In genomic region chr6:10146723-10147451, GRCh38 we compare ENCODE assay signal across 8 cellular contexts.
A peak's percentile ranks its signal among the peaks of the same experiment; 100 is the strongest.
DNase-seq lines count a peak whose midpoint lies in the region; ATAC-seq and TF ChIP-seq lines count a peak whose summit lies in the region.

No MANE protein-coding gene starts in this region.

- no peaks in the 10 kb centered on the region for H3F3A ChIP-seq in DOHH2 (ENCODE audit: control insufficient read depth, insufficient read depth)

- H3K9ac ChIP-seq in OCI-LY3 (ENCODE audit: low read length): no peak overlapping the region
- peak overlapping the region; percentile 81 for H3K9ac ChIP-seq in mesenchymal stem cell (ENCODE audit: low read length)

- H3K4me3 ChIP-seq in DOHH2 (ENCODE audit: low read length): peak overlapping the region; percentile 56
- H3K4me3 ChIP-seq in OCI-LY3 (ENCODE audit: low read length): peak overlapping the region; percentile 45
- no peak overlapping the region for H3K4me3 ChIP-seq in choroid plexus epithelial cell (ENCODE audit: low read depth, low read length)
- peak overlapping the region in 1 of 2 experiments; percentile 64 for H3K4me3 ChIP-seq in mesenchymal stem cell (ENCODE audit: insufficient read depth in 1 of 2, low read depth in 1 of 2, low read length in 2 of 2)
- no peak overlapping the region for H3K4me3 ChIP-seq in aorta (ENCODE audit: low read length in 2 of 2)

- WGBS in mesenchymal stem cell: 49% methylated on average over 3 of the region's 5 CpGs
- 25 to 28% methylated on average over 5 of the region's 5 CpGs for WGBS in aorta, 2 donors

- H2BK15ac ChIP-seq in mesenchymal stem cell (ENCODE audit: low read depth, poor library complexity, severe bottlenecking): no peak overlapping the region

- no peaks in the 10 kb centered on the region for H3K9me2 ChIP-seq in DOHH2 (replicated peaks; ENCODE audit: control insufficient read depth, low read length)

- peak overlapping the region; percentile 56 for H3K4me2 ChIP-seq in DOHH2 (ENCODE audit: low read length)
- peak overlapping the region; percentile 23 for H3K4me2 ChIP-seq in OCI-LY3 (ENCODE audit: low read length)
- no peak overlapping the region for H3K4me2 ChIP-seq in mesenchymal stem cell (ENCODE audit: low read length, poor library complexity, severe bottlenecking)

- H3K27me3 ChIP-seq in DOHH2 (ENCODE audit: control insufficient read depth, low read length) (no peaks in the 10 kb centered on the region), OCI-LY3 (ENCODE audit: low read depth, low read length) (no peaks in the 10 kb centered on the region), mesenchymal stem cell (ENCODE audit: control insufficient read depth in 1 of 2, insufficient read depth in 1 of 2, low read length in 2 of 2) (no peaks in the 10 kb centered on the region), aorta (ENCODE audit: control insufficient read depth in 1 of 2, insufficient read depth in 2 of 2, low read length in 1 of 2) (peaks cover 0 to 1% of the 10 kb centered on the region in 2 donors)

- no peak overlapping the region for H2BK120ac ChIP-seq in mesenchymal stem cell (ENCODE audit: low read depth, low read length)

- peak; percentile 31 for DNase-seq in choroid plexus epithelial cell (ENCODE audit: low read depth)
- peak; percentile 44 for DNase-seq in mesenchymal stem cell
- no peak for DNase-seq in NCI-H2107 (lab: John Stamatoyannopoulos, UW)
- DNase-seq in aorta: no peak

- H4K20me1 ChIP-seq in DOHH2 (ENCODE audit: control insufficient read depth, insufficient read depth, low read depth, low read length): no peaks in the 10 kb centered on the region
- H4K20me1 ChIP-seq in OCI-LY3 (ENCODE audit: insufficient read depth, low read length): no peaks in the 10 kb centered on the region

- no peak overlapping the region for H3K4ac ChIP-seq in mesenchymal stem cell (ENCODE audit: low read depth in 1 of 2, low read length in 2 of 2)

- H3K79me1 ChIP-seq in mesenchymal stem cell (replicated peaks; ENCODE audit: low read length, poor library complexity, severe bottlenecking): no peaks in the 10 kb centered on the region

- H2AFZ ChIP-seq in OCI-LY3 (ENCODE audit: low read depth, low read length): 0 out of 2 replicates have a peak overlapping the region, but pooled peaks have one; percentile 75
- no peak overlapping the region for H2AFZ ChIP-seq in mesenchymal stem cell (ENCODE audit: low read depth, low read length)

- H2BK12ac ChIP-seq in mesenchymal stem cell (ENCODE audit: low read length in 2 of 2): no peak overlapping the region

- H4K91ac ChIP-seq in mesenchymal stem cell (ENCODE audit: low read length): no peak overlapping the region

- no peak overlapping the region for H2BK5ac ChIP-seq in mesenchymal stem cell (ENCODE audit: low read depth, low read length, poor library complexity, severe bottlenecking)

- no peak overlapping the region for H2AK5ac ChIP-seq in mesenchymal stem cell (ENCODE audit: low read length, severe bottlenecking)

- H3K27ac ChIP-seq in DOHH2 (ENCODE audit: low read depth, low read length) (no peak overlapping the region), OCI-LY3 (ENCODE audit: low read length) (no peak overlapping the region), mesenchymal stem cell (ENCODE audit: low read length, poor library complexity, severe bottlenecking) (no peak overlapping the region), aorta (ENCODE audit: low read depth in 1 of 2, low read length in 2 of 2) (no peak overlapping the region)

- H3K14ac ChIP-seq in mesenchymal stem cell (ENCODE audit: low read length in 2 of 2): no peak overlapping the region

- ATAC-seq in GM19395 (IDR thresholded peaks at IDR 0.05; ENCODE audit: unreplicated experiment) (peak; percentile 100), HG03175 (IDR thresholded peaks at IDR 0.05; ENCODE audit: unreplicated experiment) (peak; percentile 99), aorta (ENCODE audit: low FRiP score) (no peak)

- H3K9me3 ChIP-seq in DOHH2 (ENCODE audit: control insufficient read depth, insufficient read depth, low read length): no peaks in the 10 kb centered on the region
- no peaks in the 10 kb centered on the region for H3K9me3 ChIP-seq in OCI-LY3 (ENCODE audit: insufficient read depth, low read length)
- H3K9me3 ChIP-seq in mesenchymal stem cell (ENCODE audit: control insufficient read depth, low read length): no peaks in the 10 kb centered on the region
- H3K9me3 ChIP-seq in aorta (ENCODE audit: control insufficient read depth, low read length): no peaks in the 10 kb centered on the region

- H3K23ac ChIP-seq in mesenchymal stem cell (ENCODE audit: low read length in 2 of 2): no peak overlapping the region

- no peak for TF ChIP-seq CTCF in DOHH2 (IDR thresholded peaks at IDR 0.05; ENCODE audit: low read depth, low read length, poor library complexity, severe bottlenecking)
- TF ChIP-seq CTCF in OCI-LY3 (IDR thresholded peaks at IDR 0.05; ENCODE audit: low read depth, low read length): no peak
- TF ChIP-seq CTCF in choroid plexus epithelial cell (conservative IDR thresholded peaks at IDR 0.05; ENCODE audit: low read depth, low read length): no peak

- H4K8ac ChIP-seq in mesenchymal stem cell (ENCODE audit: low read length): no peak overlapping the region

- no peaks in the 10 kb centered on the region for H3K79me2 ChIP-seq in DOHH2 (ENCODE audit: control insufficient read depth, low read length)
- no peaks in the 10 kb centered on the region for H3K79me2 ChIP-seq in OCI-LY3 (ENCODE audit: low read length)

- intact Hi-C loops in aorta (cut with DNase I): no loop called here

- H3K4me1 ChIP-seq in DOHH2 (ENCODE audit: control insufficient read depth, low read length): no peaks in the 10 kb centered on the region
- H3K4me1 ChIP-seq in OCI-LY3 (ENCODE audit: low read length): no peaks in the 10 kb centered on the region
- no peaks in the 10 kb centered on the region for H3K4me1 ChIP-seq in mesenchymal stem cell (ENCODE audit: control insufficient read depth, insufficient read depth, low read depth, low read length)
- no peaks in the 10 kb centered on the region for H3K4me1 ChIP-seq in aorta (ENCODE audit: control insufficient read depth in 1 of 2, insufficient read depth in 2 of 2, low read length in 2 of 2)

- H3K18ac ChIP-seq in mesenchymal stem cell (ENCODE audit: low read depth in 1 of 2, low read length in 2 of 2): no peak overlapping the region

- H3K36me3 ChIP-seq in DOHH2 (ENCODE audit: control insufficient read depth, low read length) (no peaks in the 10 kb centered on the region), OCI-LY3 (replicated peaks; ENCODE audit: low read depth, low read length) (no peaks in the 10 kb centered on the region), mesenchymal stem cell (ENCODE audit: control insufficient read depth in 1 of 2, insufficient read depth in 2 of 2, low read depth in 1 of 2, low read length in 2 of 2) (no peaks in the 10 kb centered on the region), aorta (ENCODE audit: control insufficient read depth in 1 of 2, insufficient read depth in 2 of 2, low read length in 1 of 2) (no peaks in the 10 kb centered on the region)

Comparison
In these comparisons a context has a peak if more than half of its experiments do, and no peak if none do; other contexts are left out.
1. H3K4me3 ChIP-seq: peak in DOHH2 (single experiment) and OCI-LY3 (single experiment); none in choroid plexus epithelial cell (single experiment) and aorta (0 of 2).
2. DNase-seq: peak in choroid plexus epithelial cell (single experiment) and mesenchymal stem cell (single experiment); none in NCI-H2107 (single experiment) and aorta (0 of 2).